1 cellular context compared by ENCODE assay signal in the genomic region with DNA sequence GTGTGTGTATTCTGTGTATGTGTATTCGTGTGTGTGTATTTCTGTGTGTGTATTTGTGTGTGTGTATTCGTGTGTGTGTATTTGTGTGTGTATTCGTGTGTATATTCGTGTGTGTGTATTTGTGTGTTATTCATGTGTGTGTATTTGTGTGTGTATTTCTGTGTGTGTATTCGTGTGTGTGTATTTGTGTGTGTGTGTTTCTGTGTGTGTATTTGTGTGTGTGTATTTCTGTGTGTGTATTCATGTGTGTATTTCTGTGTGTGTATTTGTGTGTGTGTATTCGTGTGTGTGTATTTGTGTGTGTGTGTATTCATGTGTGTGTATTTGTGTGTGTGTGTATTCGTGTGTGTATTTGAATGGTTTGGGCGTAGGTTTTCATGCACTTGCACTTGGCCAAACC.
TF ChIP-seq lines count a peak whose summit lies in the region.

No MANE protein-coding gene starts in this region.

TF ChIP-seq in endothelial cell of umbilical vein, 7 proteins besides CTCF, POLR2A, EP300 and RAD21 (continued from another document):
- TF ChIP-seq GATA2 (IDR thresholded peaks at IDR 0.05; ENCODE audit: insufficient read depth, insufficient read length, low read depth, low read length), result no peak
- no peak for TF ChIP-seq MYC (IDR thresholded peaks at IDR 0.05; ENCODE audit: low read depth, low read length)
- TF ChIP-seq JUN (IDR thresholded peaks at IDR 0.05; ENCODE audit: borderline replicate concordance, insufficient read depth, insufficient read length, low read depth), result no peak
- no peak for TF ChIP-seq POLR2AphosphoS5 (IDR thresholded peaks at IDR 0.05; ENCODE audit: insufficient read depth, low read depth, low read length)
